ENCODE assay signal across 3 cellular contexts in the genomic region with DNA sequence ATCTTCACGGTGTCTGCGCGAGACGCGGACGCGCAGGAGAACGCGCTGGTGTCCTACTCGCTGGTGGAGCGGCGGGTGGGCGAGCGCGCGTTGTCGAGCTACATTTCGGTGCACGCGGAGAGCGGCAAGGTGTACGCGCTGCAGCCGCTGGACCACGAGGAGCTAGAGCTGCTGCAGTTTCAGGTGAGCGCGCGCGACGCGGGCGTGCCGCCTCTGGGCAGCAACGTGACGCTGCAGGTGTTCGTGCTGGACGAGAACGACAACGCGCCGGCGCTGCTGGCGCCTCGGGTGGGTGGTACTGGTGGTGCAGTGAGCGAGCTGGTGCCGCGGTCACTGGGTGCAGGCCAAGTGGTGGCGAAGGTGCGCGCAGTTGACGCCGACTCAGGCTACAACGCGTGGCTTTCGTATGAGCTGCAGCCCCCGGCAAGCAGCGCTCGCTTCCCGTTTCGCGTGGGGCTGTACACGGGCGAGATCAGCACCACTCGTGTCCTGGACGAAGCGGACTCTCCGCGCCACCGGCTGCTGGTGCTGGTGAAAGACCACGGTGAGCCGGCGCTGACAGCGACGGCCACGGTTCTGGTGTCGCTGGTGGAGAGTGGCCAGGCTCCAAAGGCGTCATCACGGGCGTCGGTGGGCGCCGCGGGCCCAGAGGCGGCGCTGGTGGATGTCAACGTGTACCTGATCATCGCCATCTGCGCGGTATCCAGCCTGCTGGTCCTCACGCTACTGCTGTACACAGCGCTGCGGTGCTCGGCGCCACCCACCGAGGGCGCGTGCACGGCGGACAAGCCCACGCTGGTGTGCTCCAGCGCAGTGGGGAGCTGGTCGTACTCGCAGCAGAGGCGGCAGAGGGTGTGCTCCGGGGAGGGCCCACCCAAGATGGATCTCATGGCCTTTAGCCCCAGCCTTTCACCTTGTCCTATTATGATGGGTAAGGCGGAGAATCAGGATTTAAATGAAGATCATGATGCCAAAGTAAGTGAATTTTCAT. TPM values are rescaled to one million over a fixed set of nuclear protein-coding genes. Genes with fewer than 3 reads are reported as not detected.
"Had no signal": no experiment of that assay in that cellular context is flagged by ENCODE, and none has a peak within 500 bp of the region (broad histone marks: within the 10 kb centered on the region; RNA-seq: fewer than 3 reads in every experiment).

No MANE protein-coding gene starts in this region.

RNA-seq across cellular contexts. Expression of gene PCDHA8, which starts 11.2 kb away (rescaled TPM):
- total RNA-seq: ureter had no signal
- polyA plus RNA-seq: stomach had no signal

RNA-seq across cellular contexts. Expression of gene PCDHA9, which starts 18.4 kb away (rescaled TPM):
- polyA plus RNA-seq: thymus had no signal
